In the genomic region with DNA sequence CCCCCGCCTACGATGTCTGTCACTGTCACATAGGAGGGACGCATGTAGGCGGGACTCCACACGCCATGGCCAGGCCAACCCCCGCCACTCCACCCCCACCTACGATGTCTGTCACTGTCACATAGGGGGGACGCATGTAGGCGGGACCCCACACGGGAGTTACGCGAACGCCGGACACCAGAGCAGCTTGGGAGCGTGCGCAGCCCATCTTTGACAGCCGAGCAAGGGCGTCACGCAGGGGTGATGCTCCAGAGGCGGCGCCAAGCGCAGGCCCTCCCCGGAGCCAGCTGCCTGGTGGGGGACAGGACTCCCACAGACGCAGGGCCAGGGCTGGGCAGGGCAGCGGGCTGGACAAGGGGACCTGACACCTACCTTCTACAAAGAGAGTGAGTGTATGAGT, we compare ENCODE assay signal across 1 cellular context.
TF ChIP-seq lines count a peak whose summit lies in the region.

No MANE protein-coding gene starts in this region.

TF ChIP-seq in SK-N-SH, 30 proteins besides CTCF, POLR2A, EP300 and RAD21:
- no peak for TF ChIP-seq MXI1 (IDR thresholded peaks at IDR 0.05; ENCODE audit: low read depth, low read length)
- TF ChIP-seq FOXJ3 (CRISPR knock-in tag; IDR thresholded peaks at IDR 0.05) = no peak
- no peak for TF ChIP-seq MEF2A (IDR thresholded peaks at IDR 0.05; ENCODE audit: borderline replicate concordance, low read depth)
- no peak for TF ChIP-seq ELF1 (IDR thresholded peaks at IDR 0.05)
- TF ChIP-seq YY1 (IDR thresholded peaks at IDR 0.05; ENCODE audit: low read depth) = no peak
- no peak for TF ChIP-seq POLR2AphosphoS5 (IDR thresholded peaks at IDR 0.05; ENCODE audit: low read depth, low read length)
- no peak for TF ChIP-seq SMC3 (IDR thresholded peaks at IDR 0.05; ENCODE audit: low read depth, low read length)
- no peak for TF ChIP-seq NRF1 (IDR thresholded peaks at IDR 0.05; ENCODE audit: low read depth, low read length)
- TF ChIP-seq FOSL2 (IDR thresholded peaks at IDR 0.05; ENCODE audit: borderline replicate concordance, low read depth) = no peak
- no peak for TF ChIP-seq RFX5 (IDR thresholded peaks at IDR 0.05; ENCODE audit: low read length)
- TF ChIP-seq TAF1 (IDR thresholded peaks at IDR 0.05; ENCODE audit: borderline replicate concordance, low read depth, low read length) = no peak
- TF ChIP-seq TEAD4 (IDR thresholded peaks at IDR 0.05; ENCODE audit: borderline replicate concordance, insufficient read depth) = no peak
- no peak for TF ChIP-seq CHD2 (IDR thresholded peaks at IDR 0.05; ENCODE audit: low read length, partially characterized antibody)
- TF ChIP-seq, protein P1, sequence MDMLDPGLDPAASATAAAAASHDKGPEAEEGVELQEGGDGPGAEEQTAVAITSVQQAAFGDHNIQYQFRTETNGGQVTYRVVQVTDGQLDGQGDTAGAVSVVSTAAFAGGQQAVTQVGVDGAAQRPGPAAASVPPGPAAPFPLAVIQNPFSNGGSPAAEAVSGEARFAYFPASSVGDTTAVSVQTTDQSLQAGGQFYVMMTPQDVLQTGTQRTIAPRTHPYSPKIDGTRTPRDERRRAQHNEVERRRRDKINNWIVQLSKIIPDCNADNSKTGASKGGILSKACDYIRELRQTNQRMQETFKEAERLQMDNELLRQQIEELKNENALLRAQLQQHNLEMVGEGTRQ (IDR thresholded peaks at IDR 0.05; ENCODE audit: borderline replicate concordance, low read depth, low read length) = no peak
- TF ChIP-seq RCOR1 (IDR thresholded peaks at IDR 0.05; ENCODE audit: low read length) = no peak
